In genomic region chr17:50556803-50557202, GRCh38 we compare ENCODE assay signal across 23 cellular contexts. TPM values are rescaled to one million over a fixed set of nuclear protein-coding genes. Genes with fewer than 3 reads are reported as not detected.
DNase-seq lines count a peak whose midpoint lies in the region; ATAC-seq and TF ChIP-seq lines count a peak whose summit lies in the region.
"Had no signal": no experiment of that assay in that cellular context is flagged by ENCODE, and none has a peak within 500 bp of the region (broad histone marks: within the 10 kb centered on the region; RNA-seq: fewer than 3 reads in every experiment).

No MANE protein-coding gene starts in this region.

- no peak overlapping the region for H3K4ac ChIP-seq in H9 (ENCODE audit: low read depth, low read length)

- no CpG with 5 or more reads among the region's 5 CpGs for WGBS in H9 (ENCODE audit: extremely low coverage, insufficient read length, low lambda C conversion rate)

- H3K27ac ChIP-seq in Karpas-422 (ENCODE audit: low read length): no peak overlapping the region
- H3K27ac ChIP-seq in H9 (ENCODE audit: insufficient read length, low read depth, low read length): no peak overlapping the region
- H3K27ac ChIP-seq: thoracic aorta had no signal

- H3K27me3 ChIP-seq in MG63 (peaks cover 6% of the 10 kb centered on the region), NT2/D1 (ENCODE audit: insufficient read depth, insufficient read length) (peaks cover 34% of the 10 kb centered on the region), Karpas-422 (ENCODE audit: low read length) (no peaks in the 10 kb centered on the region), H9 (ENCODE audit: insufficient read depth, low read length) (peaks cover 12% of the 10 kb centered on the region)

- H3K27ac Mint-ChIP-seq in glutamatergic neuron (ENCODE audit: unreplicated experiment): no peak overlapping the region
- no peak overlapping the region for H3K27ac Mint-ChIP-seq in H9
- H3K27ac Mint-ChIP-seq: activated naive CD4-positive, alpha-beta T cell treated with anti-CD3 and anti-CD28 coated beads for 36 hours; B cell; GM23338 had no signal

- H3K23ac ChIP-seq in H9 (ENCODE audit: insufficient read length, low read depth, low read length): no peak overlapping the region

- H4K20me1 ChIP-seq in Karpas-422 (ENCODE audit: insufficient read depth, low read depth, low read length) (peaks cover 7% of the 10 kb centered on the region; the same call in 1 of the 2 replicates), H9 (ENCODE audit: control insufficient read depth, insufficient read depth, insufficient read length) (no peaks in the 10 kb centered on the region)

- no peak overlapping the region for H3K4me3 ChIP-seq in MG63
- no peak overlapping the region for H3K4me3 ChIP-seq in NT2/D1 (ENCODE audit: insufficient read length, low read depth)
- H3K4me3 ChIP-seq in Karpas-422 (ENCODE audit: low read length): no peak overlapping the region
- H3K4me3 ChIP-seq: GM23338, thoracic aorta had no signal

- H2BK12ac ChIP-seq in H9 (ENCODE audit: insufficient read length, low read depth, low read length): no peak overlapping the region

- peak overlapping the region; percentile 38 for H3K9ac ChIP-seq in NT2/D1 (ENCODE audit: insufficient read length, low read depth)
- no peak overlapping the region for H3K9ac ChIP-seq in Karpas-422 (ENCODE audit: low read length)
- H3K9ac ChIP-seq in H9 (ENCODE audit: extremely low read depth, insufficient read length, low read length): no peak overlapping the region

- H3K18ac ChIP-seq in H9 (ENCODE audit: insufficient read length, low read depth, low read length): no peak overlapping the region

- H3K9me3 ChIP-seq in MG63 (no peaks in the 10 kb centered on the region), NT2/D1 (ENCODE audit: insufficient read depth, low read length) (no peaks in the 10 kb centered on the region), Karpas-422 (ENCODE audit: low read length) (no peaks in the 10 kb centered on the region), H9 (ENCODE audit: control insufficient read depth, low read depth, low read length) (no peaks in the 10 kb centered on the region)
- H3K9me3 ChIP-seq: thoracic aorta had no signal

- ATAC-seq in HG03039 (IDR thresholded peaks at IDR 0.05; ENCODE audit: unreplicated experiment) (no peak), HG02642 (IDR thresholded peaks at IDR 0.05; ENCODE audit: poor library complexity, unreplicated experiment) (no peak)
- ATAC-seq: GM23338 had no signal

- no peak overlapping the region for H2BK5ac ChIP-seq in H9 (ENCODE audit: insufficient read length, low read length)

- no peaks in the 10 kb centered on the region for H3K9me2 ChIP-seq in Karpas-422 (replicated peaks; ENCODE audit: insufficient read depth, low read length)

- no peak for TF ChIP-seq CTCF in glutamatergic neuron (IDR thresholded peaks at IDR 0.05; ENCODE audit: partially characterized antibody, unreplicated experiment)
- TF ChIP-seq CTCF in H9 (conservative IDR thresholded peaks at IDR 0.05): no peak

- H3K36me3 Mint-ChIP-seq in glutamatergic neuron (ENCODE audit: unreplicated experiment) (no peaks in the 10 kb centered on the region), H9 (ENCODE audit: insufficient read depth in 1 of 3, low read depth in 3 of 3) (no peaks in the 10 kb centered on the region)

- H2BK20ac ChIP-seq in H9 (ENCODE audit: low read depth, low read length, poor library complexity, severe bottlenecking): no peak overlapping the region

- no peaks in the 10 kb centered on the region for H3K79me1 ChIP-seq in H9 (ENCODE audit: insufficient read depth, low read depth, low read length, poor library complexity, severe bottlenecking)

- H3K9me3 Mint-ChIP-seq in glutamatergic neuron (ENCODE audit: unreplicated experiment) (peaks cover 7% of the 10 kb centered on the region), H9 (no peaks in the 10 kb centered on the region; a peak in 1 of 5 replicates)
- H3K9me3 Mint-ChIP-seq: activated naive CD4-positive, alpha-beta T cell treated with anti-CD3 and anti-CD28 coated beads for 36 hours; GM23338 had no signal

- no peak overlapping the region for H3K56ac ChIP-seq in H9 (ENCODE audit: insufficient read length, low read depth, low read length)

- peaks cover 37% of the 10 kb centered on the region for H3K4me1 Mint-ChIP-seq in glutamatergic neuron (ENCODE audit: low read depth, unreplicated experiment)
- H3K4me1 Mint-ChIP-seq in H9: peaks cover 6 to 13% of the 10 kb centered on the region in 2 experiments; a peak in 3 of 4 replicates

- H3K36me3 ChIP-seq in MG63 (peaks cover 10% of the 10 kb centered on the region), NT2/D1 (ENCODE audit: insufficient read depth, insufficient read length, low read length) (peaks cover 11% of the 10 kb centered on the region), Karpas-422 (ENCODE audit: insufficient read depth, low read length) (no peaks in the 10 kb centered on the region)

- no peak overlapping the region for H2BK15ac ChIP-seq in H9 (ENCODE audit: low read depth, low read length)

- H2AFZ ChIP-seq in Karpas-422 (ENCODE audit: low read length): no peak overlapping the region
- no peak overlapping the region for H2AFZ ChIP-seq in H9 (ENCODE audit: low read length)
- H2AFZ ChIP-seq: GM23338 had no signal

- H2AK5ac ChIP-seq in H9 (ENCODE audit: insufficient read length, low read length): no peak overlapping the region

- no peak overlapping the region for H4K91ac ChIP-seq in H9 (ENCODE audit: insufficient read length, low read depth, low read length)

- H3K4me3 Mint-ChIP-seq in glutamatergic neuron (ENCODE audit: unreplicated experiment): peak overlapping the region; percentile 49
- H3K4me3 Mint-ChIP-seq in H9: peak overlapping the region in 1 of 2 experiments; percentile 5; a peak in 1 of 5 replicates
- H3K4me3 Mint-ChIP-seq: activated naive CD4-positive, alpha-beta T cell treated with anti-CD3 and anti-CD28 coated beads for 36 hours; B cell; GM23338 had no signal

- H3K14ac ChIP-seq in H9 (ENCODE audit: insufficient read depth, low read length): no peak overlapping the region

- H4K5ac ChIP-seq in H9 (ENCODE audit: insufficient read length, low read depth, low read length): no peak overlapping the region

- peaks cover 21% of the 10 kb centered on the region for H3K23me2 ChIP-seq in H9 (ENCODE audit: insufficient read length, low read depth, low read length, poor library complexity, severe bottlenecking)

- peaks cover 21% of the 10 kb centered on the region for H3K4me1 ChIP-seq in NT2/D1 (ENCODE audit: insufficient read depth, insufficient read length)
- peaks cover 4% of the 10 kb centered on the region for H3K4me1 ChIP-seq in Karpas-422 (ENCODE audit: low read length)
- no peaks in the 10 kb centered on the region for H3K4me1 ChIP-seq in H9 (ENCODE audit: insufficient read depth, low read length)

- peak; percentile 52 for DNase-seq in DMS153 (lab: John Stamatoyannopoulos, UW)
- peak; percentile 40 for DNase-seq in MG63
- DNase-seq in NT2/D1 (ENCODE audit: low read depth, low spot score): no peak
- DNase-seq in glutamatergic neuron: no peak
- no peak for DNase-seq in Karpas-422
- DNase-seq in H9: no peak
- DNase-seq: activated CD4-positive, alpha-beta T cell treated with anti-CD3 and anti-CD28 coated beads for 4 hours; activated CD8-positive, alpha-beta memory T cell treated with anti-CD3 and anti-CD28 coated beads, Interleukin-2, amount 50 U/mL, for 48 hours; activated naive CD4-positive, alpha-beta T cell treated with anti-CD3 and anti-CD28 coated beads for 36 hours; hippocampal formation; NCI-H526 treated with DMSO at 0.1 percent for 48 hours; SIG-M5; stimulated activated CD4-positive, alpha-beta T cell treated with anti-CD3 and anti-CD28 coated beads, Interleukin-4, amount 100 ng/mL, for 4 hours; T1000 had no signal

- no peak overlapping the region for H4K8ac ChIP-seq in H9 (replicated peaks; ENCODE audit: insufficient read length, low read depth, low read length)

- no peak overlapping the region for H3T11ph ChIP-seq in H9 (ENCODE audit: low read length)

- H3K79me2 ChIP-seq in Karpas-422 (ENCODE audit: low read length) (no peaks in the 10 kb centered on the region), H9 (ENCODE audit: insufficient read depth, low read length) (no peaks in the 10 kb centered on the region)

- H3K4me2 ChIP-seq in Karpas-422 (ENCODE audit: low read depth, low read length, poor library complexity, severe bottlenecking) (no peak overlapping the region), H9 (ENCODE audit: insufficient read depth, insufficient read length, low read length) (no peak overlapping the region)
- H3K4me2 ChIP-seq: GM23338 had no signal

- H3K27me3 Mint-ChIP-seq in glutamatergic neuron (ENCODE audit: unreplicated experiment) (peaks cover 6% of the 10 kb centered on the region), H9 (ENCODE audit: low read depth) (peaks cover 48% of the 10 kb centered on the region)

- H2BK120ac ChIP-seq in H9 (ENCODE audit: low read depth, low read length, poor library complexity, severe bottlenecking): no peak overlapping the region

RNA-seq across cellular contexts. Expression of gene CACNA1G, which starts 3.7 kb away (rescaled TPM):
- total RNA-seq in MG63 (2014; rRNA removed; shearing (Covaris generic); ENCODE audit: low replicate concordance): not detected in 2 replicates
- total RNA-seq in glutamatergic neuron (ENCODE audit: unreplicated experiment) (2.2 TPM), H9 (2021) (1.5 and 1.7 TPM in 2 replicates)
- total RNA-seq in Karpas-422 (2014; rRNA removed; shearing (Covaris generic); ENCODE audit: low replicate concordance): not detected in 2 replicates

RNA-seq across cellular contexts. Expression of gene SPATA20, which starts 9.8 kb away (rescaled TPM):
- total RNA-seq in MG63 (2014; rRNA removed; shearing (Covaris generic); ENCODE audit: low replicate concordance): 52.1 and 59.6 TPM in 2 replicates
- total RNA-seq in glutamatergic neuron (ENCODE audit: unreplicated experiment) (14.0 TPM), H9 (2021) (23.9 and 26.6 TPM in 2 replicates)
- 38.8 and 76.8 TPM in 2 replicates for total RNA-seq in Karpas-422 (2014; rRNA removed; shearing (Covaris generic); ENCODE audit: low replicate concordance)

RNA-seq across cellular contexts. Expression of gene EPN3, which starts 24.3 kb away (rescaled TPM):
- not detected in 2 replicates for total RNA-seq in MG63 (2014; rRNA removed; shearing (Covaris generic); ENCODE audit: low replicate concordance)
- 0.12 TPM for total RNA-seq in glutamatergic neuron (ENCODE audit: unreplicated experiment)
- not detected in 2 replicates for total RNA-seq in Karpas-422 (2014; rRNA removed; shearing (Covaris generic); ENCODE audit: low replicate concordance)
- 1.9 and 2.2 TPM in 2 replicates for total RNA-seq in H9 (2021)
- total RNA-seq: activated naive CD4-positive, alpha-beta T cell treated with anti-CD3 and anti-CD28 coated beads for 36 hours; B cell; Daoy; fibroblast of lung; osteocyte; skeletal muscle tissue had no signal

RNA-seq across cellular contexts. Expression of gene MYCBPAP, which starts 48.6 kb away (rescaled TPM):
- not detected in 2 replicates for total RNA-seq in MG63 (2014; rRNA removed; shearing (Covaris generic); ENCODE audit: low replicate concordance)
- total RNA-seq in glutamatergic neuron (ENCODE audit: unreplicated experiment) (2.5 TPM), H9 (2021) (1.7 and 1.9 TPM in 2 replicates)
- 2.0 and 2.5 TPM in 2 replicates for total RNA-seq in Karpas-422 (2014; rRNA removed; shearing (Covaris generic); ENCODE audit: low replicate concordance)

Comparison
In these comparisons a context has a peak if more than half of its experiments do, and no peak if none do; other contexts are left out.
1. DNase-seq: peak in DMS153 (single experiment) and MG63 (single experiment); none in NT2/D1 (single experiment), glutamatergic neuron (single experiment), Karpas-422 (single experiment) and H9 (single experiment).